In genomic region chr1:77829851-77830250, GRCh38 we compare ENCODE assay signal across 23 cellular contexts. TPM values are rescaled to one million over a fixed set of nuclear protein-coding genes. Genes with fewer than 3 reads are reported as not detected.
DNase-seq lines count a peak whose midpoint lies in the region; ATAC-seq and TF ChIP-seq lines count a peak whose summit lies in the region.
"Had no signal": no experiment of that assay in that cellular context is flagged by ENCODE, and none has a peak within 500 bp of the region (broad histone marks: within the 10 kb centered on the region; RNA-seq: fewer than 3 reads in every experiment).

No MANE protein-coding gene starts in this region.

- H3K4me3 ChIP-seq in DOHH2 (ENCODE audit: low read length) (peak overlapping the region; percentile 12), heart right ventricle (no peak overlapping the region), gastrocnemius medialis (no peak overlapping the region)
- H3K4me3 ChIP-seq: adrenal gland, lung, smooth muscle cell had no signal

- DNase-seq in NCI-H526 (lab: John Stamatoyannopoulos, UW) (peak; percentile 30 to 54), heart right ventricle (no peak), gastrocnemius medialis (peak in 1 of 2 donors; percentile 23), cerebellum (ENCODE audit: low spot score) (no peak), islet precursor cell (no peak)
- no peak for DNase-seq in stimulated activated naive CD4-positive, alpha-beta T cell treated with Interleukin-2 at 50 U/mL for 16 hours (lab: John Stamatoyannopoulos, UW)
- DNase-seq: activated CD4-positive, alpha-beta T cell treated with anti-CD3 and anti-CD28 coated beads for 1 hour; activated CD8-positive, alpha-beta T cell treated with anti-CD3 and anti-CD28 coated beads, Interleukin-2, amount 10 ng/mL, durations not matched to agents 7 days and 5 days; activated gamma-delta T cell treated with Interleukin-2 at 50 U/mL for 16 hours; activated T-cell treated with anti-CD3 and anti-CD28 coated beads, Interleukin-2, amount 50 U/mL, for 24 hours; adrenal gland; EL; H7; kidney; NCI-H1105; NCI-H2029 treated with DMSO at 0.1 percent for 48 hours; NCI-H345; PC-3; SHP77; stimulated activated CD4-positive, alpha-beta T cell treated with anti-CD3 and anti-CD28 coated beads, Interleukin-2, amount 100 ng/mL, for 24 hours had no signal

- H3K36me3 ChIP-seq in DOHH2 (ENCODE audit: control insufficient read depth, low read length), result peaks cover 7% of the 10 kb centered on the region
- H3K36me3 ChIP-seq in heart right ventricle, result peaks cover 0 to 18% (median 0%) of the 10 kb centered on the region in 9 donors
- H3K36me3 ChIP-seq in gastrocnemius medialis, result no peaks in the 10 kb centered on the region
- H3K36me3 ChIP-seq: adrenal gland had no signal

- no peaks in the 10 kb centered on the region for H3K79me2 ChIP-seq in DOHH2 (ENCODE audit: control insufficient read depth, low read length)

- TF ChIP-seq POLR2A in gastrocnemius medialis (IDR thresholded peaks at IDR 0.05), result peak in 1 of 2 donors; percentile 40

- H3K4me2 ChIP-seq in DOHH2 (ENCODE audit: low read length), result peak overlapping the region; percentile 45
- H3K4me2 ChIP-seq: smooth muscle cell had no signal

- no peaks in the 10 kb centered on the region for H4K20me1 ChIP-seq in DOHH2 (ENCODE audit: control insufficient read depth, insufficient read depth, low read depth, low read length)

- TF ChIP-seq CTCF in DOHH2 (IDR thresholded peaks at IDR 0.05; ENCODE audit: low read depth, low read length, poor library complexity, severe bottlenecking) (no peak), heart right ventricle (IDR thresholded peaks at IDR 0.05) (no peak), gastrocnemius medialis (IDR thresholded peaks at IDR 0.05 in 4 of 5, conservative IDR thresholded peaks at IDR 0.05 in 1 of 5) (no peak)

- H3K9me3 ChIP-seq in DOHH2 (ENCODE audit: control insufficient read depth, insufficient read depth, low read length) (no peaks in the 10 kb centered on the region), heart right ventricle (no peaks in the 10 kb centered on the region), gastrocnemius medialis (no peaks in the 10 kb centered on the region)
- H3K9me3 ChIP-seq: adrenal gland had no signal

- H3K9me2 ChIP-seq in DOHH2 (replicated peaks; ENCODE audit: control insufficient read depth, low read length), result no peaks in the 10 kb centered on the region

- intact Hi-C loops in heart right ventricle (cut with DNase I) (loop anchor here in 8 of 10 donors (5.0 to 10.0 kb wide), 5 partner anchors 48 to 285 kb away; partner anchors contain the start of gene NEXN (in 4 of the 8)), gastrocnemius medialis (cut with DNase I; ENCODE audit: low total_unique reads) (loop anchor here (5.0 kb wide), 1 partner anchor 237 kb away; no protein-coding TSS in a partner anchor)

- ATAC-seq in heart right ventricle (peak in 5 of 8 donors; percentile 25 to 61 (median 30)), gastrocnemius medialis (peak; percentile 39 to 43)
- ATAC-seq: activated CD8-positive, alpha-beta T cell treated with anti-CD3 and anti-CD28 coated beads, Interleukin-2, amount 10 ng/mL, durations not matched to agents 7 days and 5 days; PC-3 had no signal

- H3K27me3 ChIP-seq in DOHH2 (ENCODE audit: control insufficient read depth, low read length), result no peaks in the 10 kb centered on the region
- H3K27me3 ChIP-seq in heart right ventricle, result no peaks in the 10 kb centered on the region
- H3K27me3 ChIP-seq in gastrocnemius medialis, result no peaks in the 10 kb centered on the region
- H3K27me3 ChIP-seq: adrenal gland had no signal

- H3K4me1 ChIP-seq in DOHH2 (ENCODE audit: control insufficient read depth, low read length), result peaks cover 78% of the 10 kb centered on the region
- H3K4me1 ChIP-seq in heart right ventricle, result peaks cover 3 to 63% (median 47%) of the 10 kb centered on the region in 9 donors
- H3K4me1 ChIP-seq in gastrocnemius medialis, result peaks cover 67 to 73% of the 10 kb centered on the region in 2 donors

- H3K27ac ChIP-seq in DOHH2 (ENCODE audit: low read depth, low read length), result peak overlapping the region; percentile 70
- peak overlapping the region; percentile 2 to 97 (median 88) for H3K27ac ChIP-seq in heart right ventricle
- peak overlapping the region; percentile 91 to 100 (median 97) for H3K27ac ChIP-seq in gastrocnemius medialis
- H3K27ac ChIP-seq: adrenal gland had no signal

- in situ Hi-C loops in gastrocnemius medialis (cut with MboI; ENCODE audit: low sequenced_read_pairs in 4 of 4), result loop anchor here (5.0 to 10.0 kb wide), 3 partner anchors 55 to 282 kb away; partner anchors contain the start of gene NEXN (in 2 of the 4)

- H3F3A ChIP-seq in DOHH2 (ENCODE audit: control insufficient read depth, insufficient read depth), result no peaks in the 10 kb centered on the region

- WGBS in heart right ventricle, 2 donors, result 41 to 64% methylated on average over 1 of the region's 1 CpG

RNA-seq across cellular contexts. Expression of gene MIGA1, which starts 50.4 kb away (rescaled TPM):
- total RNA-seq in heart right ventricle (10 to 100 TPM in 9 of 10 donors, 1 to 10 TPM in 1; 9.9 to 14.8 (median 12.4) TPM), gastrocnemius medialis (10 to 100 TPM; 15.0 to 21.7 (median 19.2) TPM), cerebellum (22.2 TPM)
- 1 to 10 TPM; 2.4 to 2.7 TPM for polyA plus RNA-seq in heart right ventricle

RNA-seq across cellular contexts. Expression of gene NEXN, which starts 58.6 kb away (rescaled TPM):
- total RNA-seq in heart right ventricle, result 100 to 1,000 TPM; 248 to 479 (median 396) TPM
- polyA plus RNA-seq in heart right ventricle, result 1,000 to 10,000 TPM in 1 of 2 donors, 100 to 1,000 TPM in 1; 277 to 1,016 TPM
- 100 to 1,000 TPM; 105 to 297 (median 200) TPM for total RNA-seq in gastrocnemius medialis
- total RNA-seq in cerebellum, result 3.2 TPM

Comparison
In these comparisons a context has a peak if more than half of its experiments do, and no peak if none do; other contexts are left out.
1. DNase-seq: peak in NCI-H526 (2 of 2); none in heart right ventricle (0 of 2), stimulated activated naive CD4-positive, alpha-beta T cell treated with Interleukin-2 at 50 U/mL for 16 hours (single experiment), cerebellum (single experiment) and islet precursor cell (single experiment).
2. RNA of gene NEXN, which starts 58.6 kb away (total RNA-seq): 248 to 479 TPM in heart right ventricle and 105 to 297 TPM in gastrocnemius medialis; 3.2 TPM in cerebellum (single experiment); every median in the first group is over 10 times any median in the second.
3. Peak in every context shown above with its lines, with median percentiles within 50 percentile points of each other: H3K27ac ChIP-seq.